19 cellular contexts compared by ENCODE assay signal in genomic region chr12:101619868-101620761, GRCh38. TPM values are rescaled to one million over a fixed set of nuclear protein-coding genes. Genes with fewer than 3 reads are reported as not detected.
A peak's percentile ranks its signal among the peaks of the same experiment; 100 is the strongest.
DNase-seq lines count a peak whose midpoint lies in the region; TF ChIP-seq lines count a peak whose summit lies in the region.
"Had no signal": no experiment of that assay in that cellular context is flagged by ENCODE, and none has a peak within 500 bp of the region (broad histone marks: within the 10 kb centered on the region; RNA-seq: fewer than 3 reads in every experiment).

No MANE protein-coding gene starts in this region.

- no peaks in the 10 kb centered on the region for H3K27me3 Mint-ChIP-seq in osteocyte (ENCODE audit: unreplicated experiment)
- H3K27me3 Mint-ChIP-seq in nephron progenitor cell (ENCODE audit: low read depth, poor library complexity): no peaks in the 10 kb centered on the region
- peaks cover 6% of the 10 kb centered on the region for H3K27me3 Mint-ChIP-seq in activated T-helper 2 cell treated with anti-CD3 and anti-CD28 coated beads, Interferon-gamma antibody, Interleukin-2, Interleukin-4, amounts not matched to agents 10 μg/mL and 5 μg/mL and 100 μg/mL, durations not matched to agents 14 hours and 24 hours and 36 hours (ENCODE audit: low read depth)

- peak overlapping the region; percentile 27 for H2AFZ ChIP-seq in hepatocyte

- TF ChIP-seq CTCF in hepatocyte (IDR thresholded peaks at IDR 0.05; ENCODE audit: poor library complexity) (no peak), osteocyte (IDR thresholded peaks at IDR 0.05) (no peak), nephron progenitor cell (IDR thresholded peaks at IDR 0.05) (no peak)

- no peak overlapping the region for H3K4me3 ChIP-seq in hepatocyte
- H3K4me3 ChIP-seq: HAP-1, tibial nerve had no signal

- H4K20me1 ChIP-seq in hepatocyte (ENCODE audit: insufficient read depth, poor library complexity, severe bottlenecking): no peaks in the 10 kb centered on the region

- WGBS in hepatocyte (ENCODE audit: low lambda C conversion rate, missing lambda C conversion rate): 63% methylated on average over 6 of the region's 6 CpGs

- H3K4me2 ChIP-seq in hepatocyte: peak overlapping the region; percentile 51

- H3K36me3 ChIP-seq in hepatocyte (replicated peaks; ENCODE audit: insufficient read depth, low read depth): no peaks in the 10 kb centered on the region
- H3K36me3 ChIP-seq: HAP-1, tibial nerve had no signal

- H3K27ac ChIP-seq in hepatocyte: peak overlapping the region; percentile 39

- H3K36me3 Mint-ChIP-seq in osteocyte (ENCODE audit: unreplicated experiment): no peaks in the 10 kb centered on the region
- no peaks in the 10 kb centered on the region for H3K36me3 Mint-ChIP-seq in nephron progenitor cell (ENCODE audit: low read depth)
- no peaks in the 10 kb centered on the region for H3K36me3 Mint-ChIP-seq in activated T-helper 2 cell treated with anti-CD3 and anti-CD28 coated beads, Interferon-gamma antibody, Interleukin-2, Interleukin-4, amounts not matched to agents 10 μg/mL and 5 μg/mL and 100 μg/mL, durations not matched to agents 14 hours and 24 hours and 36 hours (ENCODE audit: low read depth)
- H3K36me3 Mint-ChIP-seq: T-cell had no signal

- H3K27me3 ChIP-seq in hepatocyte: no peaks in the 10 kb centered on the region

- no peaks in the 10 kb centered on the region for H3K9me3 ChIP-seq in hepatocyte (ENCODE audit: low read depth)
- H3K9me3 ChIP-seq: HAP-1, tibial nerve had no signal

- H3K4me3 Mint-ChIP-seq in osteocyte (ENCODE audit: unreplicated experiment): no peak overlapping the region
- no peak overlapping the region for H3K4me3 Mint-ChIP-seq in nephron progenitor cell
- H3K4me3 Mint-ChIP-seq in activated T-helper 2 cell treated with anti-CD3 and anti-CD28 coated beads, Interferon-gamma antibody, Interleukin-2, Interleukin-4, amounts not matched to agents 10 μg/mL and 5 μg/mL and 100 μg/mL, durations not matched to agents 14 hours and 24 hours and 36 hours (ENCODE audit: low read depth): no peak overlapping the region
- H3K4me3 Mint-ChIP-seq: T-cell had no signal

- intact Hi-C loops in activated T-helper 2 cell treated with anti-CD3 and anti-CD28 coated beads, Interferon-gamma antibody, Interleukin-2, Interleukin-4, amounts not matched to agents 10 μg/mL and 5 μg/mL and 100 μg/mL, durations not matched to agents 14 hours and 24 hours and 36 hours (cut with micrococcal nuclease): no loop called here

- peak; percentile 31 for DNase-seq in NCI-H510A treated with DMSO at 0.1 percent for 48 hours (lab: John Stamatoyannopoulos, UW)
- DNase-seq in NCI-H510A (lab: John Stamatoyannopoulos, UW): no peak
- peak; percentile 12 for DNase-seq in NCI-H345 treated with DMSO at 0.1 percent for 48 hours (lab: John Stamatoyannopoulos, UW; ENCODE audit: unreplicated experiment)
- DNase-seq in hepatocyte (ENCODE audit: low spot score): no peak
- no peak for DNase-seq in osteocyte (ENCODE audit: extremely low spot score, unreplicated experiment)
- no peak for DNase-seq in D341Med (ENCODE audit: low spot score)
- DNase-seq in nephron progenitor cell: no peak
- no peak for DNase-seq in activated T-helper 2 cell treated with anti-CD3 and anti-CD28 coated beads, Interferon-gamma antibody, Interleukin-2, Interleukin-4, amounts not matched to agents 10 μg/mL and 5 μg/mL and 100 μg/mL, durations not matched to agents 14 hours and 24 hours and 36 hours (ENCODE audit: low spot score)
- DNase-seq: activated gamma-delta T cell treated with Interleukin-2 at 50 U/mL for 16 hours; dermis blood vessel endothelial cell; erythroblast; NCI-H526; stimulated activated CD4-positive, alpha-beta T cell treated with anti-CD3 and anti-CD28 coated beads, Interleukin-4, amount 100 ng/mL, for 24 hours; T-cell had no signal

- H3K27ac Mint-ChIP-seq in osteocyte (ENCODE audit: unreplicated experiment) (no peak overlapping the region), nephron progenitor cell (no peak overlapping the region)
- H3K27ac Mint-ChIP-seq in activated T-helper 2 cell treated with anti-CD3 and anti-CD28 coated beads, Interferon-gamma antibody, Interleukin-2, Interleukin-4, amounts not matched to agents 10 μg/mL and 5 μg/mL and 100 μg/mL, durations not matched to agents 14 hours and 24 hours and 36 hours: no peak overlapping the region
- H3K27ac Mint-ChIP-seq: T-cell had no signal

- H3K9me3 Mint-ChIP-seq in osteocyte (ENCODE audit: unreplicated experiment): no peaks in the 10 kb centered on the region
- H3K9me3 Mint-ChIP-seq in nephron progenitor cell: no peaks in the 10 kb centered on the region
- no peaks in the 10 kb centered on the region for H3K9me3 Mint-ChIP-seq in activated T-helper 2 cell treated with anti-CD3 and anti-CD28 coated beads, Interferon-gamma antibody, Interleukin-2, Interleukin-4, amounts not matched to agents 10 μg/mL and 5 μg/mL and 100 μg/mL, durations not matched to agents 14 hours and 24 hours and 36 hours
- H3K9me3 Mint-ChIP-seq: T-cell had no signal

- H3K4me1 Mint-ChIP-seq in osteocyte (ENCODE audit: unreplicated experiment) (no peaks in the 10 kb centered on the region), nephron progenitor cell (peaks cover 5% of the 10 kb centered on the region)
- peaks cover 10% of the 10 kb centered on the region for H3K4me1 Mint-ChIP-seq in activated T-helper 2 cell treated with anti-CD3 and anti-CD28 coated beads, Interferon-gamma antibody, Interleukin-2, Interleukin-4, amounts not matched to agents 10 μg/mL and 5 μg/mL and 100 μg/mL, durations not matched to agents 14 hours and 24 hours and 36 hours (ENCODE audit: low read depth)

- peaks cover 30% of the 10 kb centered on the region for H3K4me1 ChIP-seq in hepatocyte (ENCODE audit: insufficient read depth)

- no peaks in the 10 kb centered on the region for H3K9me2 ChIP-seq in hepatocyte (replicated peaks; ENCODE audit: insufficient read depth)

- no peaks in the 10 kb centered on the region for H3K79me2 ChIP-seq in hepatocyte

RNA-seq across cellular contexts. Expression of gene MYBPC1, which starts 25.3 kb away (rescaled TPM):
- total RNA-seq in hepatocyte (3.2 and 3.4 TPM in 2 replicates), osteocyte (not detected in 2 replicates)
- polyA plus RNA-seq in hepatocyte: 1.1 and 1.7 TPM in 2 replicates
- total RNA-seq in activated T-helper 2 cell treated with anti-CD3 and anti-CD28 coated beads, Interferon-gamma antibody, Interleukin-2, Interleukin-4, amounts not matched to agents 10 μg/mL and 5 μg/mL and 100 μg/mL, durations not matched to agents 14 hours and 24 hours and 36 hours: not detected in 2 replicates
- total RNA-seq: activated CD8-positive, alpha-beta memory T cell treated with anti-CD3 and anti-CD28 coated beads for 36 hours; astrocyte; dermis blood vessel endothelial cell; RPMI7951; T-cell had no signal

Comparison
In these comparisons a context has a peak if more than half of its experiments do, and no peak if none do; other contexts are left out.
1. DNase-seq: peak in NCI-H510A treated with DMSO at 0.1 percent for 48 hours (single experiment) and NCI-H345 treated with DMSO at 0.1 percent for 48 hours (single experiment); none in NCI-H510A (single experiment), hepatocyte (single experiment), osteocyte (single experiment), D341Med (single experiment), nephron progenitor cell (single experiment) and activated T-helper 2 cell treated with anti-CD3 and anti-CD28 coated beads, Interferon-gamma antibody, Interleukin-2, Interleukin-4, amounts not matched to agents 10 μg/mL and 5 μg/mL and 100 μg/mL, durations not matched to agents 14 hours and 24 hours and 36 hours (single experiment).